In genomic region chr17:33387406-33387805, GRCh38 we compare ENCODE assay signal across 20 cellular contexts.
DNase-seq lines count a peak whose midpoint lies in the region; ATAC-seq and TF ChIP-seq lines count a peak whose summit lies in the region.
"Had no signal": no experiment of that assay in that cellular context is flagged by ENCODE, and none has a peak within 500 bp of the region (broad histone marks: within the 10 kb centered on the region; RNA-seq: fewer than 3 reads in every experiment).

No MANE protein-coding gene starts in this region.

- H3K27me3 ChIP-seq in SK-N-SH (ENCODE audit: insufficient read depth) (no peaks in the 10 kb centered on the region), aorta (ENCODE audit: control insufficient read depth in 1 of 2, insufficient read depth in 2 of 2, low read length in 1 of 2) (no peaks in the 10 kb centered on the region)

- intact Hi-C loops in aorta (cut with DNase I), result no loop called here

- POLR2A ChIA-PET in SK-N-SH (lab: Yijun Ruan, JAX), result no interaction called here

- H3K36me3 ChIP-seq in SK-N-SH (replicated peaks in 1 of 2; ENCODE audit: control insufficient read depth in 1 of 2, insufficient read depth in 2 of 2, low read length in 1 of 2) (no peaks in the 10 kb centered on the region), aorta (ENCODE audit: control insufficient read depth in 1 of 2, insufficient read depth in 2 of 2, low read length in 1 of 2) (no peaks in the 10 kb centered on the region)

- 48% methylated on average over 7 of the region's 7 CpGs for WGBS in SK-N-SH (ENCODE audit: low lambda C conversion rate)
- WGBS in aorta, 2 donors, result 74 to 89% methylated on average over 7 of the region's 7 CpGs

- H2AFZ ChIP-seq in SK-N-SH (ENCODE audit: low read depth), result no peak overlapping the region
- H2AFZ ChIP-seq: GM23338 had no signal

- H3K4me2 ChIP-seq in SK-N-SH, result no peak overlapping the region
- H3K4me2 ChIP-seq: A549, GM23338 had no signal

- H3K9me3 ChIP-seq in SK-N-SH (no peaks in the 10 kb centered on the region), aorta (ENCODE audit: control insufficient read depth, low read length) (peaks cover under 1% of the 10 kb centered on the region)
- H3K9me3 ChIP-seq: A549 had no signal

- H3K9me2 ChIP-seq in SK-N-SH, result no peaks in the 10 kb centered on the region

- H3F3A ChIP-seq in SK-N-SH (replicated peaks; ENCODE audit: insufficient read depth), result peaks cover 14% of the 10 kb centered on the region

- peak; percentile 10 for DNase-seq in SK-N-SH
- peak; percentile 97 for DNase-seq in SK-N-DZ (ENCODE audit: low spot score)
- peak; percentile 21 for DNase-seq in left kidney (ENCODE audit: low read depth, low spot score)
- DNase-seq in aorta, result no peak
- no peak for DNase-seq in islet precursor cell
- DNase-seq: 8988T; ACHN; AML-193; C1 segment of cervical spinal cord; Calu3; CD4-positive, alpha-beta memory T cell; COR-L47; DMS53; DND-41; H9 had no signal

- H3K4me1 ChIP-seq in SK-N-SH (ENCODE audit: control insufficient read depth in 1 of 2, insufficient read depth in 2 of 2, low read depth in 1 of 2, low read length in 1 of 2), result peaks cover 0 to 4% of the 10 kb centered on the region in 2 experiments; a peak in 1 of 4 replicates
- H3K4me1 ChIP-seq in aorta (ENCODE audit: control insufficient read depth in 1 of 2, insufficient read depth in 2 of 2, low read length in 2 of 2), result no peaks in the 10 kb centered on the region

- no peak overlapping the region for H3K9ac ChIP-seq in SK-N-SH

- ATAC-seq in SK-N-SH treated with all-trans-retinoic acid at 6 μM for 48 hours (no peak), GM18511 (IDR thresholded peaks at IDR 0.05; ENCODE audit: unreplicated experiment) (no peak), aorta (ENCODE audit: low FRiP score) (no peak)
- ATAC-seq: A549, GM23338, HCT116 had no signal

- no peak for TF ChIP-seq CTCF in SK-N-SH (IDR thresholded peaks at IDR 0.05)

- H3K4me3 ChIP-seq in SK-N-SH (ENCODE audit: low read depth in 2 of 2, low read length in 1 of 2), result no peak overlapping the region
- no peak overlapping the region for H3K4me3 ChIP-seq in aorta (ENCODE audit: low read length in 2 of 2)
- H3K4me3 ChIP-seq: A549, GM23338 had no signal

- CTCF ChIA-PET in SK-N-SH (lab: Yijun Ruan, JAX), result interaction anchor here (0.8 kb wide), 1 partner anchor 134 kb away, joined by 3 read pairs; no protein-coding TSS in a partner anchor

- no peaks in the 10 kb centered on the region for H4K20me1 ChIP-seq in SK-N-SH (ENCODE audit: insufficient read depth)

- TF ChIP-seq RAD21 in SK-N-SH (IDR thresholded peaks at IDR 0.05; ENCODE audit: low read length), result no peak

- no peaks in the 10 kb centered on the region for H3K79me2 ChIP-seq in SK-N-SH (ENCODE audit: insufficient read depth)

- no peak for TF ChIP-seq EP300 in SK-N-SH (IDR thresholded peaks at IDR 0.05; ENCODE audit: borderline replicate concordance in 1 of 2, low read depth in 1 of 2, low read length in 1 of 2)

- no peak overlapping the region for H3K27ac ChIP-seq in SK-N-SH (ENCODE audit: low read depth in 2 of 2, low read length in 1 of 2)
- no peak overlapping the region for H3K27ac ChIP-seq in aorta (ENCODE audit: low read depth in 1 of 2, low read length in 2 of 2)
- H3K27ac ChIP-seq: A549 had no signal

TF ChIP-seq in SK-N-SH, 30 proteins besides CTCF, POLR2A, EP300 and RAD21:
- no peak for TF ChIP-seq SIN3A (IDR thresholded peaks at IDR 0.05; ENCODE audit: borderline replicate concordance, low read depth, low read length)

TF ChIP-seq in SK-N-SH treated with all-trans-retinoic acid at 6 μM for 48 hours, 23 proteins besides CTCF, POLR2A, EP300 and RAD21:
- TF ChIP-seq TSHZ2 (CRISPR knock-in tag; IDR thresholded peaks at IDR 0.05), result no peak
- TF ChIP-seq ESRRG (CRISPR knock-in tag; IDR thresholded peaks at IDR 0.05), result no peak
- no peak for TF ChIP-seq CREB5 (CRISPR knock-in tag; IDR thresholded peaks at IDR 0.05; ENCODE audit: low read depth)
- no peak for TF ChIP-seq ZC3H10 (CRISPR knock-in tag; IDR thresholded peaks at IDR 0.05)
TF ChIP-seq in SK-N-SH treated with all-trans-retinoic acid at 6 μM for 48 hours: peak in this region for 0.

Comparison
In these comparisons a context has a peak if more than half of its experiments do, and no peak if none do; other contexts are left out.
1. DNase-seq: peak in SK-N-SH (single experiment), SK-N-DZ (single experiment) and left kidney (single experiment); none in aorta (0 of 2) and islet precursor cell (single experiment).